ENCODE assay signal across 12 cellular contexts in genomic region chr12:93174048-93174447, GRCh38.
DNase-seq lines count a peak whose midpoint lies in the region; ATAC-seq and TF ChIP-seq lines count a peak whose summit lies in the region.
"Had no signal": no experiment of that assay in that cellular context is flagged by ENCODE, and none has a peak within 500 bp of the region (broad histone marks: within the 10 kb centered on the region; RNA-seq: fewer than 3 reads in every experiment).

No MANE protein-coding gene starts in this region.

- intact Hi-C loops in IMR-90 (cut with micrococcal nuclease) = no loop called here
- intact Hi-C loops in activated CD4-positive, alpha-beta T cell treated with anti-CD3 and anti-CD28 coated beads, Interleukin-2, amount 10 ng/mL, durations not matched to agents 24 days and 14 days (cut with micrococcal nuclease) = no loop called here

- WGBS in IMR-90 (ENCODE audit: extremely low coverage in 2 of 2, insufficient read length in 1 of 2), 2 experiments = 87% methylated on average over 2 of the region's 3 CpGs; no CpG with 5 or more reads in 1 of the 2 experiments

- H3K4me1 Mint-ChIP-seq in progenitor cell of endocrine pancreas (ENCODE audit: low read depth) = peaks cover 11% of the 10 kb centered on the region
- H3K4me1 Mint-ChIP-seq in naive thymus-derived CD8-positive, alpha-beta T cell = no peaks in the 10 kb centered on the region
- no peaks in the 10 kb centered on the region for H3K4me1 Mint-ChIP-seq in activated CD4-positive, alpha-beta T cell treated with anti-CD3 and anti-CD28 coated beads, Interleukin-2, amount 10 ng/mL, durations not matched to agents 24 days and 14 days
- H3K4me1 Mint-ChIP-seq: activated CD4-positive, alpha-beta T cell treated with anti-CD3 and anti-CD28 coated beads for 36 hours; activated T-helper 17 cell treated with anti-CD3 and anti-CD28 coated beads, Interleukin-2, amount 50 U/mL, for 72 hours had no signal

- peak overlapping the region; percentile 77 for H3K18ac ChIP-seq in IMR-90 (ENCODE audit: low read depth, low read length)

- in situ Hi-C loops in IMR-90 (cut with MboI; ENCODE audit: low sequenced_read_pairs) = no loop called here

- H3K27ac ChIP-seq in IMR-90 (ENCODE audit: insufficient read depth, low read length) = peak overlapping the region; percentile 82; the same call in 1 of the 2 replicates
- H3K27ac ChIP-seq: tibial artery had no signal

- no peak overlapping the region for H3K9ac ChIP-seq in IMR-90 (ENCODE audit: low read depth, low read length)

- BruUV-seq in IMR-90 (replicated peaks; lab: Mats Ljungman, UMichigan) = no TSS peak

- H2BK5ac ChIP-seq in IMR-90 (ENCODE audit: low read depth, low read length, poor library complexity, severe bottlenecking) = peak overlapping the region; percentile 58

- peak overlapping the region; percentile 66 for H3K23ac ChIP-seq in IMR-90 (ENCODE audit: low read depth, low read length)

- peaks cover 27% of the 10 kb centered on the region for H3K4me1 ChIP-seq in IMR-90 (ENCODE audit: control insufficient read depth, insufficient read depth, low read length)

- H3K4me3 ChIP-seq in IMR-90 (ENCODE audit: insufficient read depth, low read depth, low read length) = no peak overlapping the region
- H3K4me3 ChIP-seq: tibial artery had no signal

- POLR2A ChIA-PET in IMR-90 (lab: Charles Lee; ENCODE audit: unreplicated experiment) = no interaction called here
- POLR2A ChIA-PET in naive thymus-derived CD8-positive, alpha-beta T cell (lab: Charles Lee) = no interaction called here

- no peaks in the 10 kb centered on the region for H3K27me3 ChIP-seq in IMR-90 (ENCODE audit: control insufficient read depth, insufficient read depth, low read length)
- H3K27me3 ChIP-seq: tibial artery had no signal

- H3K9me3 ChIP-seq in IMR-90 (ENCODE audit: control insufficient read depth, insufficient read depth, low read length) = no peaks in the 10 kb centered on the region
- H3K9me3 ChIP-seq: tibial artery had no signal

- dilution Hi-C loops in IMR-90 (cut with HindIII; ENCODE audit: low sequenced_read_pairs, unreplicated experiment) = no loop called here

- CTCF ChIA-PET in IMR-90 (lab: Yijun Ruan, JAX) = no interaction called here

- peak overlapping the region; percentile 80 for H4K5ac ChIP-seq in IMR-90 (ENCODE audit: low read depth, low read length)

- TF ChIP-seq CTCF in IMR-90 (conservative IDR thresholded peaks at IDR 0.05; ENCODE audit: low read depth, low read length) (no peak), progenitor cell of endocrine pancreas (IDR thresholded peaks at IDR 0.05; ENCODE audit: unreplicated experiment) (no peak)

- H3K27me3 Mint-ChIP-seq in progenitor cell of endocrine pancreas = no peaks in the 10 kb centered on the region
- H3K27me3 Mint-ChIP-seq in naive thymus-derived CD8-positive, alpha-beta T cell = no peaks in the 10 kb centered on the region
- H3K27me3 Mint-ChIP-seq in activated CD4-positive, alpha-beta T cell treated with anti-CD3 and anti-CD28 coated beads, Interleukin-2, amount 10 ng/mL, durations not matched to agents 24 days and 14 days = no peaks in the 10 kb centered on the region
- H3K27me3 Mint-ChIP-seq: activated CD4-positive, alpha-beta T cell treated with anti-CD3 and anti-CD28 coated beads for 36 hours; activated T-helper 17 cell treated with anti-CD3 and anti-CD28 coated beads, Interleukin-2, amount 50 U/mL, for 72 hours; dendritic cell treated with granulocyte-macrophage colony-stimulating factor and Interleukin-4, amounts not matched to agents 40 ng/mL and 50 ng/mL, for 4 days had no signal

- H2AK9ac ChIP-seq in IMR-90 (replicated peaks; ENCODE audit: low read depth, low read length, poor library complexity) = no peak overlapping the region

- H3K36me3 ChIP-seq in IMR-90 (ENCODE audit: control insufficient read depth, insufficient read depth, low read length) = no peaks in the 10 kb centered on the region
- H3K36me3 ChIP-seq: tibial artery had no signal

- peak overlapping the region; percentile 93 for H2AK5ac ChIP-seq in IMR-90 (ENCODE audit: low read depth, low read length)

- H2AFZ ChIP-seq in IMR-90 (replicated peaks; ENCODE audit: low read length, poor library complexity) = no peak overlapping the region

- H2BK20ac ChIP-seq in IMR-90 (ENCODE audit: low read depth, low read length) = peak overlapping the region; percentile 79

- H2BK120ac ChIP-seq in IMR-90 (ENCODE audit: low read depth, low read length) = peak overlapping the region; percentile 94

- peak; percentile 19 for DNase-seq in A172 (ENCODE audit: low spot score)
- DNase-seq in IMR-90 = peak; percentile 93
- peak; percentile 34 for DNase-seq in brain pericyte (ENCODE audit: low read depth, low spot score)
- DNase-seq in iris pigment epithelial cell (ENCODE audit: low read depth) = peak; percentile 98
- DNase-seq in progenitor cell of endocrine pancreas (ENCODE audit: low spot score, unreplicated experiment) = no peak
- no peak for DNase-seq in COR-L47 (lab: John Stamatoyannopoulos, UW)
- DNase-seq in naive thymus-derived CD8-positive, alpha-beta T cell = no peak
- no peak for DNase-seq in activated CD4-positive, alpha-beta T cell treated with anti-CD3 and anti-CD28 coated beads, Interleukin-2, amount 10 ng/mL, durations not matched to agents 24 days and 14 days
- DNase-seq: activated CD4-positive, alpha-beta T cell treated with anti-CD3 and anti-CD28 coated beads for 36 hours; tibial artery had no signal

- H3K4me2 ChIP-seq in IMR-90 (ENCODE audit: low read depth, low read length) = peak overlapping the region; percentile 53

- H2BK15ac ChIP-seq in IMR-90 (ENCODE audit: low read depth, low read length) = peak overlapping the region; percentile 89; the same call in 2 of the 3 replicates

- peak overlapping the region; percentile 87 for H3K4ac ChIP-seq in IMR-90 (ENCODE audit: low read depth, low read length)

- H3K79me1 ChIP-seq in IMR-90 (ENCODE audit: low read depth in 1 of 2, low read length in 2 of 2) = 0 out of 4 replicates have a peak, but pooled peaks cover 0 to 4% of the 10 kb centered on the region in 2 experiments

- peaks cover 6% of the 10 kb centered on the region for H3K36me3 Mint-ChIP-seq in progenitor cell of endocrine pancreas (ENCODE audit: insufficient read depth)
- peaks cover 0 to 1% (median 0%) of the 10 kb centered on the region in 3 donors for H3K36me3 Mint-ChIP-seq in naive thymus-derived CD8-positive, alpha-beta T cell
- H3K36me3 Mint-ChIP-seq in activated CD4-positive, alpha-beta T cell treated with anti-CD3 and anti-CD28 coated beads, Interleukin-2, amount 10 ng/mL, durations not matched to agents 24 days and 14 days (ENCODE audit: low read depth) = no peaks in the 10 kb centered on the region

- TF ChIP-seq POLR2A in IMR-90 (IDR thresholded peaks at IDR 0.05; ENCODE audit: low read depth, low read length) = no peak

- ATAC-seq in IMR-90 (ENCODE audit: low read depth) = peak; percentile 65
- ATAC-seq in naive thymus-derived CD8-positive, alpha-beta T cell = no peak
- ATAC-seq: activated CD4-positive, alpha-beta T cell treated with anti-CD3 and anti-CD28 coated beads for 36 hours; activated T-helper 17 cell treated with anti-CD3 and anti-CD28 coated beads, Interleukin-2, amount 50 U/mL, for 72 hours had no signal

- no peaks in the 10 kb centered on the region for H4K20me1 ChIP-seq in IMR-90 (ENCODE audit: insufficient read depth, low read length)

- peak overlapping the region; percentile 26; the same call in 1 of the 2 replicates for H3K56ac ChIP-seq in IMR-90 (ENCODE audit: extremely low read depth, insufficient read depth, low read length)

- H3K9me1 ChIP-seq in IMR-90 (ENCODE audit: insufficient read depth, low read length) = peaks cover 12% of the 10 kb centered on the region

- H4K91ac ChIP-seq in IMR-90 (ENCODE audit: insufficient read depth, low read depth, low read length) = peak overlapping the region; percentile 85

- peaks cover 9% of the 10 kb centered on the region for H3K9me3 Mint-ChIP-seq in progenitor cell of endocrine pancreas (ENCODE audit: low read depth)
- no peaks in the 10 kb centered on the region for H3K9me3 Mint-ChIP-seq in naive thymus-derived CD8-positive, alpha-beta T cell
- H3K9me3 Mint-ChIP-seq in activated CD4-positive, alpha-beta T cell treated with anti-CD3 and anti-CD28 coated beads, Interleukin-2, amount 10 ng/mL, durations not matched to agents 24 days and 14 days = no peaks in the 10 kb centered on the region
- H3K9me3 Mint-ChIP-seq: activated T-helper 17 cell treated with anti-CD3 and anti-CD28 coated beads, Interleukin-2, amount 50 U/mL, for 72 hours; dendritic cell treated with granulocyte-macrophage colony-stimulating factor and Interleukin-4, amounts not matched to agents 40 ng/mL and 50 ng/mL, for 4 days had no signal

- H3K4me3 Mint-ChIP-seq in progenitor cell of endocrine pancreas (ENCODE audit: low read depth) = no peak overlapping the region
- H3K4me3 Mint-ChIP-seq in naive thymus-derived CD8-positive, alpha-beta T cell = no peak overlapping the region
- no peak overlapping the region for H3K4me3 Mint-ChIP-seq in activated CD4-positive, alpha-beta T cell treated with anti-CD3 and anti-CD28 coated beads, Interleukin-2, amount 10 ng/mL, durations not matched to agents 24 days and 14 days
- H3K4me3 Mint-ChIP-seq: activated CD4-positive, alpha-beta T cell treated with anti-CD3 and anti-CD28 coated beads for 36 hours; activated T-helper 17 cell treated with anti-CD3 and anti-CD28 coated beads, Interleukin-2, amount 50 U/mL, for 72 hours; dendritic cell treated with granulocyte-macrophage colony-stimulating factor and Interleukin-4, amounts not matched to agents 40 ng/mL and 50 ng/mL, for 4 days had no signal

- 0 out of 2 replicates have a peak, but pooled peaks have one; percentile 4 for TF ChIP-seq RAD21 in IMR-90 (IDR thresholded peaks at IDR 0.05; ENCODE audit: low read length)

- peak overlapping the region; percentile 61 to 78; a peak in 2 of 4 replicates for H4K8ac ChIP-seq in IMR-90 (ENCODE audit: low read depth in 2 of 2, low read length in 2 of 2)

- H3K14ac ChIP-seq in IMR-90 (replicated peaks; ENCODE audit: low read depth, low read length) = peak overlapping the region; percentile 77

- no peak overlapping the region for H3K27ac Mint-ChIP-seq in progenitor cell of endocrine pancreas
- H3K27ac Mint-ChIP-seq in naive thymus-derived CD8-positive, alpha-beta T cell = no peak overlapping the region
- no peak overlapping the region for H3K27ac Mint-ChIP-seq in activated CD4-positive, alpha-beta T cell treated with anti-CD3 and anti-CD28 coated beads, Interleukin-2, amount 10 ng/mL, durations not matched to agents 24 days and 14 days
- H3K27ac Mint-ChIP-seq: activated CD4-positive, alpha-beta T cell treated with anti-CD3 and anti-CD28 coated beads for 36 hours; activated T-helper 17 cell treated with anti-CD3 and anti-CD28 coated beads, Interleukin-2, amount 50 U/mL, for 72 hours; dendritic cell treated with granulocyte-macrophage colony-stimulating factor and Interleukin-4, amounts not matched to agents 40 ng/mL and 50 ng/mL, for 4 days had no signal

TF ChIP-seq in IMR-90, 13 proteins besides CTCF, POLR2A, EP300 and RAD21:
- TF ChIP-seq MAFK (IDR thresholded peaks at IDR 0.05; ENCODE audit: low read depth, low read length) (no peak), CEBPB (IDR thresholded peaks at IDR 0.05; ENCODE audit: low read depth, low read length) (peak; percentile 10; the same call in 1 of the 2 replicates)

Comparison
In these comparisons a context has a peak if more than half of its experiments do, and no peak if none do; other contexts are left out.
1. DNase-seq: peak in A172 (single experiment), IMR-90 (single experiment), brain pericyte (single experiment) and iris pigment epithelial cell (single experiment); none in progenitor cell of endocrine pancreas (single experiment), COR-L47 (single experiment), naive thymus-derived CD8-positive, alpha-beta T cell (0 of 10) and activated CD4-positive, alpha-beta T cell treated with anti-CD3 and anti-CD28 coated beads, Interleukin-2, amount 10 ng/mL, durations not matched to agents 24 days and 14 days (single experiment).